Comparison of ENCODE assay signal across 12 cellular contexts in the genomic region with DNA sequence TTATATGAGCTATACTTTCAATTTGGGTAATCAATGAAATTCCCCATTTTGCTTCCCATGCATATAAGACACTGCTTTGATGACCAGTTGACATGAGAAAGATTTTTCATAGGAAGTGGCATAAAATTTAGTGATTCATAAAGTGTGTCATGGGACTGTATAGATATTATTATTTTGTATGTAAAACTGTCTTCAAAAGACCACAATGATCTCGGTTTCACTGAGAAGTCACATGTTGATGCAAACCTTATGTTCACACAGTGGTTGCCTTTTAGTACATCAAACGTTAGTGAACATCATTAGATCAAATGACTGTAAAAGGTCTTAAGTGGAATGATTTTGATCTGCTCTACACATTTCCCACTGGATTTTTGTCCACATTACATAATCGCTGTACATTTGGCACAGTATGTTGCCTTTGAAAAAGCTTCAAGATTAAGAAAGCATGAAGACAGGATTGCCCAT.
DNase-seq lines count a peak whose midpoint lies in the region; ATAC-seq and TF ChIP-seq lines count a peak whose summit lies in the region.
"Had no signal": no experiment of that assay in that cellular context is flagged by ENCODE, and none has a peak within 500 bp of the region (broad histone marks: within the 10 kb centered on the region; RNA-seq: fewer than 3 reads in every experiment).

No MANE protein-coding gene starts in this region.

- H3K9me3 Mint-ChIP-seq in activated B cell treated with CpG ODN at 0.5 μM for 24 hours (peaks cover 6% of the 10 kb centered on the region), osteocyte (ENCODE audit: unreplicated experiment) (no peaks in the 10 kb centered on the region)
- no peaks in the 10 kb centered on the region for H3K9me3 Mint-ChIP-seq in activated naive CD4-positive, alpha-beta T cell treated with anti-CD3 and anti-CD28 coated beads for 36 hours

- H3K27me3 ChIP-seq in dorsolateral prefrontal cortex = no peaks in the 10 kb centered on the region

- no peak overlapping the region for H3K27ac ChIP-seq in dorsolateral prefrontal cortex

- intact Hi-C loops in activated B cell treated with CpG ODN at 0.5 μM for 24 hours (cut with micrococcal nuclease) (no loop called here), dorsolateral prefrontal cortex (cut with DNase I) (no loop called here)
- intact Hi-C loops in activated naive CD4-positive, alpha-beta T cell treated with anti-CD3 and anti-CD28 coated beads for 36 hours (cut with micrococcal nuclease) = no loop called here

- no peak overlapping the region for H3K4me3 ChIP-seq in dorsolateral prefrontal cortex

- no peaks in the 10 kb centered on the region for H3K27me3 Mint-ChIP-seq in activated B cell treated with CpG ODN at 0.5 μM for 24 hours
- H3K27me3 Mint-ChIP-seq in activated naive CD4-positive, alpha-beta T cell treated with anti-CD3 and anti-CD28 coated beads for 36 hours (ENCODE audit: low read depth) = no peaks in the 10 kb centered on the region
- H3K27me3 Mint-ChIP-seq in osteocyte (ENCODE audit: unreplicated experiment) = no peaks in the 10 kb centered on the region
- H3K27me3 Mint-ChIP-seq: naive thymus-derived CD4-positive, alpha-beta T cell had no signal

- peaks cover 26% of the 10 kb centered on the region for H3K4me1 Mint-ChIP-seq in activated B cell treated with CpG ODN at 0.5 μM for 24 hours
- no peaks in the 10 kb centered on the region for H3K4me1 Mint-ChIP-seq in activated naive CD4-positive, alpha-beta T cell treated with anti-CD3 and anti-CD28 coated beads for 36 hours (ENCODE audit: low read depth)
- H3K4me1 Mint-ChIP-seq in osteocyte (ENCODE audit: unreplicated experiment) = peaks cover 7% of the 10 kb centered on the region
- H3K4me1 Mint-ChIP-seq: naive thymus-derived CD4-positive, alpha-beta T cell had no signal

- TF ChIP-seq CTCF in activated B cell treated with CpG ODN at 0.5 μM for 24 hours (IDR thresholded peaks at IDR 0.05) = no peak
- no peak for TF ChIP-seq CTCF in dorsolateral prefrontal cortex (IDR thresholded peaks at IDR 0.05 in 54 of 56, conservative IDR thresholded peaks at IDR 0.05 in 2 of 56; ENCODE audit: low read depth in 1 of 56, partially characterized antibody in 56 of 56)
- no peak for TF ChIP-seq CTCF in osteocyte (IDR thresholded peaks at IDR 0.05)

- H3K4me3 Mint-ChIP-seq in activated B cell treated with CpG ODN at 0.5 μM for 24 hours (peak overlapping the region; percentile 3), osteocyte (ENCODE audit: unreplicated experiment) (no peak overlapping the region)
- H3K4me3 Mint-ChIP-seq in activated naive CD4-positive, alpha-beta T cell treated with anti-CD3 and anti-CD28 coated beads for 36 hours = no peak overlapping the region
- H3K4me3 Mint-ChIP-seq: naive thymus-derived CD4-positive, alpha-beta T cell had no signal

- TF ChIP-seq POLR2A in erythroblast (IDR thresholded peaks at IDR 0.05; ENCODE audit: low read length) = no peak

- DNase-seq in activated B cell treated with CpG ODN at 0.5 μM for 24 hours (no peak), erythroblast (lab: John Stamatoyannopoulos, UW) (no peak), dorsolateral prefrontal cortex (no peak), osteocyte (ENCODE audit: extremely low spot score, unreplicated experiment) (no peak)
- no peak for DNase-seq in activated naive CD4-positive, alpha-beta T cell treated with anti-CD3 and anti-CD28 coated beads for 36 hours
- DNase-seq: activated CD4-positive, alpha-beta T cell treated with anti-CD3 and anti-CD28 coated beads, Interleukin-2, amount 50 U/mL, for 48 hours; naive thymus-derived CD4-positive, alpha-beta T cell; NCI-H2081; stimulated activated CD4-positive, alpha-beta T cell treated with anti-CD3 and anti-CD28 coated beads, Interleukin-15, amount 100 ng/mL, for 24 hours had no signal

- CTCF ChIA-PET in activated B cell treated with CpG ODN at 0.5 μM for 24 hours (lab: Charles Lee) = no interaction called here
- CTCF ChIA-PET in activated naive CD4-positive, alpha-beta T cell treated with anti-CD3 and anti-CD28 coated beads for 36 hours (lab: Charles Lee) = no interaction called here

- H3K36me3 Mint-ChIP-seq in activated B cell treated with CpG ODN at 0.5 μM for 24 hours (ENCODE audit: low read depth) = no peaks in the 10 kb centered on the region
- H3K36me3 Mint-ChIP-seq in activated naive CD4-positive, alpha-beta T cell treated with anti-CD3 and anti-CD28 coated beads for 36 hours (ENCODE audit: low read depth) = no peaks in the 10 kb centered on the region
- no peaks in the 10 kb centered on the region for H3K36me3 Mint-ChIP-seq in osteocyte (ENCODE audit: unreplicated experiment)
- H3K36me3 Mint-ChIP-seq: naive thymus-derived CD4-positive, alpha-beta T cell had no signal

- POLR2A ChIA-PET in activated B cell treated with CpG ODN at 0.5 μM for 24 hours (lab: Charles Lee) = interaction anchor here (1.2 kb wide), 1 partner anchor 82 kb away, joined by 3 read pairs; no protein-coding TSS in a partner anchor

- ATAC-seq in GM18519 (IDR thresholded peaks at IDR 0.05; ENCODE audit: low FRiP score, unreplicated experiment) (peak; percentile 87), GM21423 (IDR thresholded peaks at IDR 0.05; ENCODE audit: unreplicated experiment) (peak; percentile 93), HG03060 (IDR thresholded peaks at IDR 0.05; ENCODE audit: low read depth, unreplicated experiment) (peak; percentile 96), activated B cell treated with CpG ODN at 0.5 μM for 24 hours (ENCODE audit: low read depth) (peak; percentile 52)
- ATAC-seq: naive thymus-derived CD4-positive, alpha-beta T cell had no signal

- H3K27ac Mint-ChIP-seq in activated B cell treated with CpG ODN at 0.5 μM for 24 hours = peak overlapping the region; percentile 76
- H3K27ac Mint-ChIP-seq in activated naive CD4-positive, alpha-beta T cell treated with anti-CD3 and anti-CD28 coated beads for 36 hours = no peak overlapping the region
- H3K27ac Mint-ChIP-seq in osteocyte (ENCODE audit: unreplicated experiment) = no peak overlapping the region
- H3K27ac Mint-ChIP-seq: naive thymus-derived CD4-positive, alpha-beta T cell had no signal
